In genomic region chr10:109650228-109650627, GRCh38 we compare ENCODE assay signal across 19 cellular contexts.
"Had no signal": no experiment of that assay in that cellular context is flagged by ENCODE, and none has a peak within 500 bp of the region (broad histone marks: within the 10 kb centered on the region; RNA-seq: fewer than 3 reads in every experiment).

No MANE protein-coding gene starts in this region.

- H3K27me3 ChIP-seq: heart left ventricle, neutrophil, right atrium auricular region, sigmoid colon, testis, tibial nerve, upper lobe of right lung, vagina had no signal

- H3K4me3 Mint-ChIP-seq: dendritic cell treated with granulocyte-macrophage colony-stimulating factor and Interleukin-4, amounts not matched to agents 40 ng/mL and 50 ng/mL, for 4 days; effector memory CD8-positive, alpha-beta T cell; naive thymus-derived CD8-positive, alpha-beta T cell; stimulated activated naive B cell treated with anti-CD40 and anti-IgM and Interleukin-4, amounts not matched to agents 10 μg/mL and 1 μg/mL and 100 μg/mL, for 72 hours; stimulated activated naive CD8-positive, alpha-beta T cell treated with anti-CD3 and anti-CD28 coated beads, Interleukin-15, amount 100 ng/mL, for 72 hours had no signal

- H3K4me3 ChIP-seq: heart left ventricle, right atrium auricular region, sigmoid colon, skin epidermis, testis, tibial nerve, upper lobe of right lung, vagina had no signal

- H3K36me3 ChIP-seq: heart left ventricle, neutrophil, right atrium auricular region, sigmoid colon, tibial nerve, upper lobe of right lung, vagina had no signal

- H3K27ac ChIP-seq: heart left ventricle, neutrophil, right atrium auricular region, sigmoid colon, skin epidermis, testis, tibial nerve, upper lobe of right lung, vagina had no signal

- H3K4me1 ChIP-seq: heart left ventricle, right atrium auricular region, sigmoid colon, testis, tibial nerve, upper lobe of right lung, vagina had no signal

- DNase-seq: effector memory CD8-positive, alpha-beta T cell; foreskin melanocyte; heart left ventricle; hippocampal formation; mammary epithelial cell; naive thymus-derived CD8-positive, alpha-beta T cell; sigmoid colon; stimulated activated CD4-positive, alpha-beta T cell treated with anti-CD3 and anti-CD28 coated beads, Interleukin-2, amount 100 ng/mL, for 24 hours; stimulated activated CD4-positive, alpha-beta T cell treated with anti-CD3 and anti-CD28 coated beads, Interleukin-4, amount 100 ng/mL, for 4 hours; stimulated activated naive B cell treated with anti-CD40 and anti-IgM and Interleukin-4, amounts not matched to agents 10 μg/mL and 1 μg/mL and 100 μg/mL, for 72 hours; stimulated activated naive CD8-positive, alpha-beta T cell treated with anti-CD3 and anti-CD28 coated beads, Interleukin-15, amount 100 ng/mL, for 72 hours; testis; upper lobe of right lung had no signal

- H3K27me3 Mint-ChIP-seq: dendritic cell treated with granulocyte-macrophage colony-stimulating factor and Interleukin-4, amounts not matched to agents 40 ng/mL and 50 ng/mL, for 4 days; stimulated activated naive B cell treated with anti-CD40 and anti-IgM and Interleukin-4, amounts not matched to agents 10 μg/mL and 1 μg/mL and 100 μg/mL, for 72 hours; stimulated activated naive CD8-positive, alpha-beta T cell treated with anti-CD3 and anti-CD28 coated beads, Interleukin-15, amount 100 ng/mL, for 72 hours had no signal

- H3K9me3 ChIP-seq: heart left ventricle, neutrophil, right atrium auricular region, sigmoid colon, testis, upper lobe of right lung, vagina had no signal

- H3K36me3 Mint-ChIP-seq: naive thymus-derived CD8-positive, alpha-beta T cell; stimulated activated naive B cell treated with anti-CD40 and anti-IgM and Interleukin-4, amounts not matched to agents 10 μg/mL and 1 μg/mL and 100 μg/mL, for 72 hours had no signal

- H3K27ac Mint-ChIP-seq: dendritic cell treated with granulocyte-macrophage colony-stimulating factor and Interleukin-4, amounts not matched to agents 40 ng/mL and 50 ng/mL, for 4 days; effector memory CD8-positive, alpha-beta T cell; naive thymus-derived CD8-positive, alpha-beta T cell; stimulated activated naive B cell treated with anti-CD40 and anti-IgM and Interleukin-4, amounts not matched to agents 10 μg/mL and 1 μg/mL and 100 μg/mL, for 72 hours; stimulated activated naive CD8-positive, alpha-beta T cell treated with anti-CD3 and anti-CD28 coated beads, Interleukin-15, amount 100 ng/mL, for 72 hours had no signal

- ATAC-seq: effector memory CD8-positive, alpha-beta T cell; heart left ventricle; naive thymus-derived CD8-positive, alpha-beta T cell; stimulated activated naive B cell treated with anti-CD40 and anti-IgM and Interleukin-4, amounts not matched to agents 10 μg/mL and 1 μg/mL and 100 μg/mL, for 72 hours; stimulated activated naive CD8-positive, alpha-beta T cell treated with anti-CD3 and anti-CD28 coated beads, Interleukin-15, amount 100 ng/mL, for 72 hours; upper lobe of right lung had no signal

- H3K4me1 Mint-ChIP-seq: naive thymus-derived CD8-positive, alpha-beta T cell; stimulated activated naive B cell treated with anti-CD40 and anti-IgM and Interleukin-4, amounts not matched to agents 10 μg/mL and 1 μg/mL and 100 μg/mL, for 72 hours; stimulated activated naive CD8-positive, alpha-beta T cell treated with anti-CD3 and anti-CD28 coated beads, Interleukin-15, amount 100 ng/mL, for 72 hours had no signal
